In genomic region chr10:133259603-133259992, GRCh38 we compare ENCODE assay signal across 9 cellular contexts. TPM values are rescaled to one million over a fixed set of nuclear protein-coding genes. Genes with fewer than 3 reads are reported as not detected.
DNase-seq lines count a peak whose midpoint lies in the region; ATAC-seq and TF ChIP-seq lines count a peak whose summit lies in the region.
"Had no signal": no experiment of that assay in that cellular context is flagged by ENCODE, and none has a peak within 500 bp of the region (broad histone marks: within the 10 kb centered on the region; RNA-seq: fewer than 3 reads in every experiment).

No MANE protein-coding gene starts in this region.

- peak overlapping the region; percentile 58 to 64 for H3K27ac Mint-ChIP-seq in natural killer cell treated with Interleukin-12 subunit alpha and Interleukin-12 subunit beta and Interleukin-15 and Interleukin-18, amount 100 ng/mL, for 72 hours

- H3K27me3 Mint-ChIP-seq in natural killer cell treated with Interleukin-12 subunit alpha and Interleukin-12 subunit beta and Interleukin-15 and Interleukin-18, amount 100 ng/mL, for 72 hours = no peaks in the 10 kb centered on the region
- H3K27me3 Mint-ChIP-seq: stimulated activated naive B cell treated with anti-CD40 and anti-IgM and Interleukin-4, amounts not matched to agents 10 μg/mL and 1 μg/mL and 100 μg/mL, for 72 hours had no signal

- no peaks in the 10 kb centered on the region for H3K36me3 ChIP-seq in adrenal gland (replicated peaks in 1 of 2)

- H3K27ac ChIP-seq in AG04450 (ENCODE audit: low read depth, low read length) = peak overlapping the region; percentile 95
- H3K27ac ChIP-seq in HL-60 (replicated peaks) = peak overlapping the region; percentile 20
- peak overlapping the region in 4 of 5 donors; percentile 82 to 96 (median 88) for H3K27ac ChIP-seq in adrenal gland

- POLR2A ChIA-PET in AG04450 (lab: Yijun Ruan, JAX) = interaction anchor here (1.4 kb wide), 1 partner anchor 19 kb away, joined by 3 read pairs; no protein-coding TSS in a partner anchor

- H3K9me3 Mint-ChIP-seq in natural killer cell treated with Interleukin-12 subunit alpha and Interleukin-12 subunit beta and Interleukin-15 and Interleukin-18, amount 100 ng/mL, for 72 hours = no peaks in the 10 kb centered on the region
- H3K9me3 Mint-ChIP-seq: stimulated activated naive B cell treated with anti-CD40 and anti-IgM and Interleukin-4, amounts not matched to agents 10 μg/mL and 1 μg/mL and 100 μg/mL, for 72 hours had no signal

- TF ChIP-seq CTCF in AG04450 (IDR thresholded peaks at IDR 0.05; ENCODE audit: low read depth, low read length) (no peak), HL-60 (IDR thresholded peaks at IDR 0.05; ENCODE audit: insufficient read depth, low read length) (no peak), adrenal gland (IDR thresholded peaks at IDR 0.05) (no peak)

- H3K4me3 Mint-ChIP-seq in natural killer cell treated with Interleukin-12 subunit alpha and Interleukin-12 subunit beta and Interleukin-15 and Interleukin-18, amount 100 ng/mL, for 72 hours = peak overlapping the region; percentile 78

- no peak for DNase-seq in AG04450 (ENCODE audit: low read depth, low spot score)
- no peak for DNase-seq in HL-60 (ENCODE audit: low read depth in 1 of 2, low spot score in 1 of 2)
- no peak for DNase-seq in adrenal gland
- no peak for DNase-seq in natural killer cell treated with Interleukin-12 subunit alpha and Interleukin-12 subunit beta and Interleukin-15 and Interleukin-18, amount 100 ng/mL, for 72 hours (ENCODE audit: low spot score)
- DNase-seq in KBM-7 = no peak
- no peak for DNase-seq in stimulated activated CD4-positive, alpha-beta T cell treated with anti-CD3 and anti-CD28 coated beads, Interleukin-2, amount 100 ng/mL, for 24 hours

- 27 to 72% (median 64%) methylated on average over 3 to 12 of the region's 12 CpGs for WGBS in adrenal gland, 4 donors

- no peaks in the 10 kb centered on the region for H3K36me3 Mint-ChIP-seq in natural killer cell treated with Interleukin-12 subunit alpha and Interleukin-12 subunit beta and Interleukin-15 and Interleukin-18, amount 100 ng/mL, for 72 hours

- H3K27me3 ChIP-seq in AG04450 (ENCODE audit: control insufficient read depth, insufficient read depth, low read length) = no peaks in the 10 kb centered on the region
- no peaks in the 10 kb centered on the region for H3K27me3 ChIP-seq in HL-60 (ENCODE audit: insufficient read depth, poor library complexity, severe bottlenecking)
- no peaks in the 10 kb centered on the region for H3K27me3 ChIP-seq in adrenal gland

- H3K9me3 ChIP-seq in AG04450 (ENCODE audit: control insufficient read depth, insufficient read depth, low read length) (no peaks in the 10 kb centered on the region; the same call in 1 of the 2 replicates), adrenal gland (replicated peaks in 1 of 3) (no peaks in the 10 kb centered on the region)

- no peak overlapping the region for H3K4me3 ChIP-seq in AG04450 (ENCODE audit: low read depth, low read length)
- no peak overlapping the region for H3K4me3 ChIP-seq in HL-60 (replicated peaks; ENCODE audit: insufficient read depth, low read length)
- no peak overlapping the region for H3K4me3 ChIP-seq in adrenal gland

- H3K4me1 ChIP-seq in adrenal gland (replicated peaks in 1 of 2) = peaks cover 11 to 49% of the 10 kb centered on the region in 2 donors

- intact Hi-C loops in adrenal gland (cut with DNase I) = no loop called here

- CTCF ChIA-PET in AG04450 (lab: Charles Lee) = interaction anchor here (1.3 kb wide), 1 partner anchor 70 kb away, joined by 5 read pairs; no protein-coding TSS in a partner anchor

- no peak for TF ChIP-seq POLR2A in adrenal gland (IDR thresholded peaks at IDR 0.05)

- in situ Hi-C loops in KBM-7 (cut with MboI; ENCODE audit: low pct_unique_long_range_greater_than_20kb, low sequenced_read_pairs) = no loop called here

- ATAC-seq in natural killer cell treated with Interleukin-12 subunit alpha and Interleukin-12 subunit beta and Interleukin-15 and Interleukin-18, amount 100 ng/mL, for 72 hours = no peak
- ATAC-seq in GM19328 (IDR thresholded peaks at IDR 0.05; ENCODE audit: unreplicated experiment) (no peak), HG03159 (IDR thresholded peaks at IDR 0.05; ENCODE audit: unreplicated experiment) (no peak)

- peaks cover 26 to 32% of the 10 kb centered on the region in 2 donors for H3K4me1 Mint-ChIP-seq in natural killer cell treated with Interleukin-12 subunit alpha and Interleukin-12 subunit beta and Interleukin-15 and Interleukin-18, amount 100 ng/mL, for 72 hours (ENCODE audit: low read depth in 2 of 2)

RNA-seq across cellular contexts. Expression of gene ADAM8, which starts 17.1 kb away (rescaled TPM):
- polyA plus RNA-seq in AG04450 (2011; rRNA removed) = 0.25 and 0.36 TPM in 2 replicates
- polyA minus RNA-seq in AG04450 (2011; rRNA and poly(A)+ RNA removed) = 0.23 and 1.00 TPM in 2 replicates
- 1 to 10 TPM; 1.8 to 5.3 (median 3.8) TPM for total RNA-seq in adrenal gland
- 1 to 10 TPM in 2 of 3 donors, under 1 TPM in 1; 0.66 to 7.7 (median 5.2) TPM for polyA plus RNA-seq in adrenal gland
- total RNA-seq in natural killer cell treated with Interleukin-12 subunit alpha and Interleukin-12 subunit beta and Interleukin-15 and Interleukin-18, amount 100 ng/mL, for 72 hours = 100 to 1,000 TPM; 202 to 211 TPM

RNA-seq across cellular contexts. Expression of gene VENTX, which starts 21.9 kb away (rescaled TPM):
- polyA plus RNA-seq in AG04450 (2011; rRNA removed) = not detected in 2 replicates
- not detected in 2 replicates for polyA minus RNA-seq in AG04450 (2011; rRNA and poly(A)+ RNA removed)
- 1 to 10 TPM in 6 of 8 donors, under 1 TPM in 2; 0.24 to 3.0 (median 1.4) TPM for total RNA-seq in adrenal gland
- polyA plus RNA-seq in adrenal gland = 1 to 10 TPM in 2 of 3 donors, under 1 TPM in 1; 0.26 to 4.4 (median 1.7) TPM
- total RNA-seq in natural killer cell treated with Interleukin-12 subunit alpha and Interleukin-12 subunit beta and Interleukin-15 and Interleukin-18, amount 100 ng/mL, for 72 hours = not detected

RNA-seq across cellular contexts. Expression of gene UTF1, which starts 29.6 kb away (rescaled TPM):
- polyA plus RNA-seq in AG04450 (2011; rRNA removed) (not detected in 2 replicates), adrenal gland (under 1 TPM in 1 of 3 donors, not detected in 2; 0.24 TPM)
- polyA minus RNA-seq in AG04450 (2011; rRNA and poly(A)+ RNA removed) = not detected in 2 replicates
- total RNA-seq in adrenal gland = under 1 TPM in 1 of 8 donors, not detected in 7; 0.19 TPM
- not detected for total RNA-seq in natural killer cell treated with Interleukin-12 subunit alpha and Interleukin-12 subunit beta and Interleukin-15 and Interleukin-18, amount 100 ng/mL, for 72 hours

RNA-seq across cellular contexts. Expression of gene TUBGCP2, which starts 49.1 kb away (rescaled TPM):
- polyA plus RNA-seq in AG04450 (2011; rRNA removed) (40.0 and 45.1 TPM in 2 replicates), adrenal gland (100 to 1,000 TPM in 2 of 3 donors, 10 to 100 TPM in 1; 54.1 to 234 (median 145) TPM)
- 64.9 and 71.6 TPM in 2 replicates for polyA minus RNA-seq in AG04450 (2011; rRNA and poly(A)+ RNA removed)
- 10 to 100 TPM; 30.9 to 77.8 (median 62.0) TPM for total RNA-seq in adrenal gland
- 10 to 100 TPM; 53.3 to 58.2 TPM for total RNA-seq in natural killer cell treated with Interleukin-12 subunit alpha and Interleukin-12 subunit beta and Interleukin-15 and Interleukin-18, amount 100 ng/mL, for 72 hours

RNA-seq across cellular contexts. Expression of gene ZNF511, which starts 49.1 kb away (rescaled TPM):
- polyA plus RNA-seq in AG04450 (2011; rRNA removed) = 21.6 and 31.3 TPM in 2 replicates
- 13.0 and 22.0 TPM in 2 replicates for polyA minus RNA-seq in AG04450 (2011; rRNA and poly(A)+ RNA removed)
- 10 to 100 TPM; 19.6 to 45.4 (median 39.9) TPM for total RNA-seq in adrenal gland
- polyA plus RNA-seq in adrenal gland = 100 to 1,000 TPM in 2 of 3 donors, 10 to 100 TPM in 1; 20.0 to 146 (median 102) TPM
- 10 to 100 TPM; 38.1 to 73.2 TPM for total RNA-seq in natural killer cell treated with Interleukin-12 subunit alpha and Interleukin-12 subunit beta and Interleukin-15 and Interleukin-18, amount 100 ng/mL, for 72 hours

Comparison
In these comparisons a context has a peak if more than half of its experiments do, and no peak if none do; other contexts are left out.
1. H3K27ac ChIP-seq: peak in every context shown above with its lines; median percentile 95 in AG04450; 88 in adrenal gland; 20 in HL-60.
2. RNA of gene ADAM8, which starts 17.1 kb away (total RNA-seq): 202 to 211 TPM in natural killer cell treated with Interleukin-12 subunit alpha and Interleukin-12 subunit beta and Interleukin-15 and Interleukin-18, amount 100 ng/mL, for 72 hours; 1.8 to 5.3 TPM in adrenal gland; every median in the first group is over 10 times any median in the second.